1 cellular context compared by ENCODE assay signal in the genomic region with DNA sequence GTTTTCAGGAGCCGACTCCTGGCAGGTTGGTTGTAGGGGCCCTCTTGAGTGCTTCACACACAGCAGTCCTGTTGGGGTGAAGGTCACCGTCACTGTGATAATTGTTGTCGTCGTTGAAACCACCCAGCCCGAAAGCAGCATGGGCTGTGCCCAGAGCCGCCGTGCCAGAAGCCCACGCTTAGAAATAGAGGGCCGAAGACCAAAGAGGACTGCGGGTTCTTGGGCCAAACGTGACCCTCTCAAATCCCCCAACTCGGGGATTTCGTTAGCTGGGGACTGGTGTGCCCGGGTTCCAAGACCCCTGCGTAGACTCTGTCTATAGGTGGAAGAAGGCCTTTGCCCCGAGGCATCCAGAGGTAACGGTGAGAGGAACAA.
TF ChIP-seq lines count a peak whose summit lies in the region.

No MANE protein-coding gene starts in this region.

TF ChIP-seq in H1, 55 proteins besides CTCF, POLR2A, EP300 and RAD21:
- TF ChIP-seq, protein P1, sequence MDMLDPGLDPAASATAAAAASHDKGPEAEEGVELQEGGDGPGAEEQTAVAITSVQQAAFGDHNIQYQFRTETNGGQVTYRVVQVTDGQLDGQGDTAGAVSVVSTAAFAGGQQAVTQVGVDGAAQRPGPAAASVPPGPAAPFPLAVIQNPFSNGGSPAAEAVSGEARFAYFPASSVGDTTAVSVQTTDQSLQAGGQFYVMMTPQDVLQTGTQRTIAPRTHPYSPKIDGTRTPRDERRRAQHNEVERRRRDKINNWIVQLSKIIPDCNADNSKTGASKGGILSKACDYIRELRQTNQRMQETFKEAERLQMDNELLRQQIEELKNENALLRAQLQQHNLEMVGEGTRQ (IDR thresholded peaks at IDR 0.05; ENCODE audit: low read length): no peak
- TF ChIP-seq, protein P2, sequence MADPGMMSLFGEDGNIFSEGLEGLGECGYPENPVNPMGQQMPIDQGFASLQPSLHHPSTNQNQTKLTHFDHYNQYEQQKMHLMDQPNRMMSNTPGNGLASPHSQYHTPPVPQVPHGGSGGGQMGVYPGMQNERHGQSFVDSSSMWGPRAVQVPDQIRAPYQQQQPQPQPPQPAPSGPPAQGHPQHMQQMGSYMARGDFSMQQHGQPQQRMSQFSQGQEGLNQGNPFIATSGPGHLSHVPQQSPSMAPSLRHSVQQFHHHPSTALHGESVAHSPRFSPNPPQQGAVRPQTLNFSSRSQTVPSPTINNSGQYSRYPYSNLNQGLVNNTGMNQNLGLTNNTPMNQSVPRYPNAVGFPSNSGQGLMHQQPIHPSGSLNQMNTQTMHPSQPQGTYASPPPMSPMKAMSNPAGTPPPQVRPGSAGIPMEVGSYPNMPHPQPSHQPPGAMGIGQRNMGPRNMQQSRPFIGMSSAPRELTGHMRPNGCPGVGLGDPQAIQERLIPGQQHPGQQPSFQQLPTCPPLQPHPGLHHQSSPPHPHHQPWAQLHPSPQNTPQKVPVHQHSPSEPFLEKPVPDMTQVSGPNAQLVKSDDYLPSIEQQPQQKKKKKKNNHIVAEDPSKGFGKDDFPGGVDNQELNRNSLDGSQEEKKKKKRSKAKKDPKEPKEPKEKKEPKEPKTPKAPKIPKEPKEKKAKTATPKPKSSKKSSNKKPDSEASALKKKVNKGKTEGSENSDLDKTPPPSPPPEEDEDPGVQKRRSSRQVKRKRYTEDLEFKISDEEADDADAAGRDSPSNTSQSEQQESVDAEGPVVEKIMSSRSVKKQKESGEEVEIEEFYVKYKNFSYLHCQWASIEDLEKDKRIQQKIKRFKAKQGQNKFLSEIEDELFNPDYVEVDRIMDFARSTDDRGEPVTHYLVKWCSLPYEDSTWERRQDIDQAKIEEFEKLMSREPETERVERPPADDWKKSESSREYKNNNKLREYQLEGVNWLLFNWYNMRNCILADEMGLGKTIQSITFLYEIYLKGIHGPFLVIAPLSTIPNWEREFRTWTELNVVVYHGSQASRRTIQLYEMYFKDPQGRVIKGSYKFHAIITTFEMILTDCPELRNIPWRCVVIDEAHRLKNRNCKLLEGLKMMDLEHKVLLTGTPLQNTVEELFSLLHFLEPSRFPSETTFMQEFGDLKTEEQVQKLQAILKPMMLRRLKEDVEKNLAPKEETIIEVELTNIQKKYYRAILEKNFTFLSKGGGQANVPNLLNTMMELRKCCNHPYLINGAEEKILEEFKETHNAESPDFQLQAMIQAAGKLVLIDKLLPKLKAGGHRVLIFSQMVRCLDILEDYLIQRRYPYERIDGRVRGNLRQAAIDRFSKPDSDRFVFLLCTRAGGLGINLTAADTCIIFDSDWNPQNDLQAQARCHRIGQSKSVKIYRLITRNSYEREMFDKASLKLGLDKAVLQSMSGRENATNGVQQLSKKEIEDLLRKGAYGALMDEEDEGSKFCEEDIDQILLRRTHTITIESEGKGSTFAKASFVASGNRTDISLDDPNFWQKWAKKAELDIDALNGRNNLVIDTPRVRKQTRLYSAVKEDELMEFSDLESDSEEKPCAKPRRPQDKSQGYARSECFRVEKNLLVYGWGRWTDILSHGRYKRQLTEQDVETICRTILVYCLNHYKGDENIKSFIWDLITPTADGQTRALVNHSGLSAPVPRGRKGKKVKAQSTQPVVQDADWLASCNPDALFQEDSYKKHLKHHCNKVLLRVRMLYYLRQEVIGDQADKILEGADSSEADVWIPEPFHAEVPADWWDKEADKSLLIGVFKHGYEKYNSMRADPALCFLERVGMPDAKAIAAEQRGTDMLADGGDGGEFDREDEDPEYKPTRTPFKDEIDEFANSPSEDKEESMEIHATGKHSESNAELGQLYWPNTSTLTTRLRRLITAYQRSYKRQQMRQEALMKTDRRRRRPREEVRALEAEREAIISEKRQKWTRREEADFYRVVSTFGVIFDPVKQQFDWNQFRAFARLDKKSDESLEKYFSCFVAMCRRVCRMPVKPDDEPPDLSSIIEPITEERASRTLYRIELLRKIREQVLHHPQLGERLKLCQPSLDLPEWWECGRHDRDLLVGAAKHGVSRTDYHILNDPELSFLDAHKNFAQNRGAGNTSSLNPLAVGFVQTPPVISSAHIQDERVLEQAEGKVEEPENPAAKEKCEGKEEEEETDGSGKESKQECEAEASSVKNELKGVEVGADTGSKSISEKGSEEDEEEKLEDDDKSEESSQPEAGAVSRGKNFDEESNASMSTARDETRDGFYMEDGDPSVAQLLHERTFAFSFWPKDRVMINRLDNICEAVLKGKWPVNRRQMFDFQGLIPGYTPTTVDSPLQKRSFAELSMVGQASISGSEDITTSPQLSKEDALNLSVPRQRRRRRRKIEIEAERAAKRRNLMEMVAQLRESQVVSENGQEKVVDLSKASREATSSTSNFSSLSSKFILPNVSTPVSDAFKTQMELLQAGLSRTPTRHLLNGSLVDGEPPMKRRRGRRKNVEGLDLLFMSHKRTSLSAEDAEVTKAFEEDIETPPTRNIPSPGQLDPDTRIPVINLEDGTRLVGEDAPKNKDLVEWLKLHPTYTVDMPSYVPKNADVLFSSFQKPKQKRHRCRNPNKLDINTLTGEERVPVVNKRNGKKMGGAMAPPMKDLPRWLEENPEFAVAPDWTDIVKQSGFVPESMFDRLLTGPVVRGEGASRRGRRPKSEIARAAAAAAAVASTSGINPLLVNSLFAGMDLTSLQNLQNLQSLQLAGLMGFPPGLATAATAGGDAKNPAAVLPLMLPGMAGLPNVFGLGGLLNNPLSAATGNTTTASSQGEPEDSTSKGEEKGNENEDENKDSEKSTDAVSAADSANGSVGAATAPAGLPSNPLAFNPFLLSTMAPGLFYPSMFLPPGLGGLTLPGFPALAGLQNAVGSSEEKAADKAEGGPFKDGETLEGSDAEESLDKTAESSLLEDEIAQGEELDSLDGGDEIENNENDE (IDR thresholded peaks at IDR 0.05; ENCODE audit: insufficient replicate concordance, low read length): no peak
- TF ChIP-seq EZH2 (IDR thresholded peaks at IDR 0.05; ENCODE audit: low read depth, low read length, severe bottlenecking): no peak
- TF ChIP-seq GABPA (IDR thresholded peaks at IDR 0.05; ENCODE audit: borderline replicate concordance, insufficient read depth, low read length): no peak
- no peak for TF ChIP-seq TAF7 (optimal IDR thresholded peaks at IDR 0.05; ENCODE audit: borderline replicate concordance, low read depth, low read length)
- TF ChIP-seq SRF (IDR thresholded peaks at IDR 0.05; ENCODE audit: low read depth, low read length): no peak
- TF ChIP-seq KDM1A (IDR thresholded peaks at IDR 0.05; ENCODE audit: borderline replicate concordance, low read length): no peak
- no peak for TF ChIP-seq KDM5A (IDR thresholded peaks at IDR 0.05; ENCODE audit: low read length)
- TF ChIP-seq SIRT6 (IDR thresholded peaks at IDR 0.05; ENCODE audit: low read length): no peak
- no peak for TF ChIP-seq CEBPB (IDR thresholded peaks at IDR 0.05; ENCODE audit: low read depth, low read length)
- TF ChIP-seq JUN (IDR thresholded peaks at IDR 0.05; ENCODE audit: low read depth, low read length): no peak
- TF ChIP-seq NANOG (IDR thresholded peaks at IDR 0.05; ENCODE audit: insufficient read depth, low read depth, low read length, poor library complexity, severe bottlenecking): no peak
- TF ChIP-seq MAFK (IDR thresholded peaks at IDR 0.05; ENCODE audit: low read depth, low read length): no peak
- TF ChIP-seq SIX5 (IDR thresholded peaks at IDR 0.05; ENCODE audit: low read depth, low read length): no peak
- no peak for TF ChIP-seq HDAC6 (IDR thresholded peaks at IDR 0.05; ENCODE audit: low read depth, low read length)
- no peak for TF ChIP-seq ZNF274 (IDR thresholded peaks at IDR 0.05; ENCODE audit: borderline replicate concordance, extremely low read depth, low read length)
- TF ChIP-seq RBBP5 (IDR thresholded peaks at IDR 0.05; ENCODE audit: borderline replicate concordance, low read depth, low read length): no peak
